Comparison of ENCODE assay signal across 10 cellular contexts in genomic region chr11:60451185-60451584, GRCh38. TPM values are rescaled to one million over a fixed set of nuclear protein-coding genes. Genes with fewer than 3 reads are reported as not detected.
"Had no signal": no experiment of that assay in that cellular context is flagged by ENCODE, and none has a peak within 500 bp of the region (broad histone marks: within the 10 kb centered on the region; RNA-seq: fewer than 3 reads in every experiment).

No MANE protein-coding gene starts in this region.

RNA-seq across cellular contexts. Expression of gene MS4A1, which starts 4.5 kb away (rescaled TPM):
- total RNA-seq: PC-3, PC-9, Right ventricle myocardium inferior, RPMI7951, SJCRH30, SJSA1, SK-MEL-5 had no signal
- polyA plus RNA-seq: SK-N-SH had no signal

RNA-seq across cellular contexts. Expression of gene MS4A5, which starts 21.8 kb away (rescaled TPM):
- total RNA-seq: OCI-LY7, PC-3, PC-9, Peyer's patch, Right ventricle myocardium inferior, RPMI7951, SJCRH30, SJSA1, SK-MEL-5 had no signal
- polyA plus RNA-seq: SK-N-SH had no signal

RNA-seq across cellular contexts. Expression of gene MS4A12, which starts 41.4 kb away (rescaled TPM):
- total RNA-seq: PC-3, PC-9, Peyer's patch, Right ventricle myocardium inferior, RPMI7951, SJCRH30, SJSA1, SK-MEL-5 had no signal
- polyA plus RNA-seq: SK-N-SH had no signal

RNA-seq across cellular contexts. Expression of gene MS4A14, which starts 54.9 kb away (rescaled TPM):
- total RNA-seq: OCI-LY7, PC-9, RPMI7951, SJCRH30, SJSA1, SK-MEL-5 had no signal
- polyA plus RNA-seq: SK-N-SH had no signal
